Comparison of ENCODE assay signal across 22 cellular contexts in genomic region chr4:187972135-187972534, GRCh38. TPM values are rescaled to one million over a fixed set of nuclear protein-coding genes. Genes with fewer than 3 reads are reported as not detected.
"Had no signal": no experiment of that assay in that cellular context is flagged by ENCODE, and none has a peak within 500 bp of the region (broad histone marks: within the 10 kb centered on the region; RNA-seq: fewer than 3 reads in every experiment).

No MANE protein-coding gene starts in this region.

- H3K36me3 ChIP-seq: heart left ventricle, pancreas, sigmoid colon, stomach, thoracic aorta, transverse colon had no signal

- H3K9me3 ChIP-seq: heart left ventricle, pancreas, sigmoid colon, stomach, thoracic aorta, transverse colon had no signal

- H3K27me3 ChIP-seq: dorsolateral prefrontal cortex, heart left ventricle, pancreas, sigmoid colon, stomach, transverse colon had no signal

- H3K4me3 ChIP-seq: dorsolateral prefrontal cortex, heart left ventricle, lung, pancreas, sigmoid colon, skin epidermis, stomach, thoracic aorta, transverse colon had no signal

- FAIRE-seq: frontal cortex, pancreas had no signal

- DNase-seq: cortex of kidney; dorsolateral prefrontal cortex; effector CD8-positive, alpha-beta T cell; heart left ventricle; hippocampal formation; left colon; left ventricle myocardium superior; mesendoderm; naive B cell; occipital lobe; pancreas; sigmoid colon; stimulated activated CD4-positive, alpha-beta T cell treated with anti-CD3 and anti-CD28 coated beads, Interleukin-2, amount 100 ng/mL, for 24 hours; stimulated activated CD4-positive, alpha-beta T cell treated with anti-CD3 and anti-CD28 coated beads, Interleukin-4, amount 100 ng/mL, for 4 hours; stimulated activated naive B cell treated with anti-CD40 and anti-IgM and Interleukin-4, amounts not matched to agents 10 μg/mL and 1 μg/mL and 100 μg/mL, for 72 hours; stomach; substantia nigra; transverse colon had no signal

- ATAC-seq: heart left ventricle; left colon; left ventricle myocardium superior; pancreas; stimulated activated naive B cell treated with anti-CD40 and anti-IgM and Interleukin-4, amounts not matched to agents 10 μg/mL and 1 μg/mL and 100 μg/mL, for 72 hours had no signal

- H3K27ac ChIP-seq: dorsolateral prefrontal cortex, heart left ventricle, pancreas, sigmoid colon, skin epidermis, stomach, thoracic aorta, transverse colon had no signal

- H3K4me1 ChIP-seq: heart left ventricle, pancreas, sigmoid colon, stomach, transverse colon had no signal

RNA-seq across cellular contexts. Expression of gene ZFP42, which starts 23.4 kb away (rescaled TPM):
- total RNA-seq: dorsolateral prefrontal cortex, frontal cortex, left colon, left ventricle myocardium superior, occipital lobe, sigmoid colon, thoracic aorta, transverse colon had no signal
- polyA plus RNA-seq: heart left ventricle, sigmoid colon, stomach had no signal
